In genomic region chr2:88139203-88139702, GRCh38 we compare ENCODE assay signal across 1 cellular context.
TF ChIP-seq lines count a peak whose summit lies in the region.

No MANE protein-coding gene starts in this region.

TF ChIP-seq in HepG2, 621 proteins besides CTCF, POLR2A, EP300 and RAD21 (continued from another document and continues in another):
- TF ChIP-seq ZGPAT (CRISPR knock-in tag; IDR thresholded peaks at IDR 0.05) (peak; percentile 91), RFXANK (CRISPR knock-in tag; IDR thresholded peaks at IDR 0.05) (no peak), MXD4 (CRISPR knock-in tag; IDR thresholded peaks at IDR 0.05) (peak; percentile 92), GRHL1 (CRISPR knock-in tag; conservative IDR thresholded peaks at IDR 0.05) (no peak), ZNF652 (CRISPR knock-in tag; IDR thresholded peaks at IDR 0.05; ENCODE audit: borderline replicate concordance, low read depth) (peak; percentile 93), AGO1 (IDR thresholded peaks at IDR 0.05; ENCODE audit: low read depth, low read length, poor library complexity, severe bottlenecking) (no peak), ATF1 (CRISPR knock-in tag; IDR thresholded peaks at IDR 0.05) (peak; percentile 77), BRD4 (CRISPR knock-in tag; IDR thresholded peaks at IDR 0.05) (peak; percentile 94), YY1 (IDR thresholded peaks at IDR 0.05; ENCODE audit: insufficient read depth, insufficient replicate concordance, low read depth, low read length) (no peak), SMARCC2 (IDR thresholded peaks at IDR 0.05) (0 out of 2 replicates have a peak, but pooled peaks have one; percentile 20), ZSCAN5A (CRISPR knock-in tag; IDR thresholded peaks at IDR 0.05; ENCODE audit: borderline replicate concordance) (no peak), ZNF782 (CRISPR knock-in tag; IDR thresholded peaks at IDR 0.05; ENCODE audit: borderline replicate concordance) (no peak), ZFP82 (CRISPR knock-in tag; IDR thresholded peaks at IDR 0.05; ENCODE audit: borderline replicate concordance) (no peak), ZMAT3 (CRISPR knock-in tag; conservative IDR thresholded peaks at IDR 0.05) (no peak), MXD3 (CRISPR knock-in tag; IDR thresholded peaks at IDR 0.05) (no peak), DNMT1 (CRISPR knock-in tag; IDR thresholded peaks at IDR 0.05) (no peak), TBX2 (CRISPR knock-in tag; IDR thresholded peaks at IDR 0.05; ENCODE audit: borderline replicate concordance) (peak; percentile 94), ZNF775 (CRISPR knock-in tag; IDR thresholded peaks at IDR 0.05; ENCODE audit: borderline replicate concordance) (no peak), SUZ12 (IDR thresholded peaks at IDR 0.05; ENCODE audit: low read depth, low read length) (no peak), ZNF614 (CRISPR knock-in tag; IDR thresholded peaks at IDR 0.05; ENCODE audit: borderline replicate concordance) (peak; percentile 93), RCOR2 (CRISPR knock-in tag; IDR thresholded peaks at IDR 0.05) (peak; percentile 79; the same call in 1 of the 2 replicates), KDM5A (IDR thresholded peaks at IDR 0.05; ENCODE audit: borderline replicate concordance, low read length) (no peak), ASH2L (IDR thresholded peaks at IDR 0.05; ENCODE audit: insufficient read length, low read depth, low read length) (peak; percentile 76), EEA1 (CRISPR knock-in tag; IDR thresholded peaks at IDR 0.05; ENCODE audit: borderline replicate concordance) (no peak), ZNF792 (CRISPR knock-in tag; IDR thresholded peaks at IDR 0.05) (peak; percentile 80; the same call in 1 of the 2 replicates), SMAD1 (CRISPR knock-in tag; IDR thresholded peaks at IDR 0.05; ENCODE audit: borderline replicate concordance, low read depth) (no peak), HBP1 (CRISPR knock-in tag; IDR thresholded peaks at IDR 0.05; ENCODE audit: low read depth) (0 out of 2 replicates have a peak, but pooled peaks have one; percentile 41), ATF5 (CRISPR knock-in tag; IDR thresholded peaks at IDR 0.05; ENCODE audit: low read depth) (no peak), TOE1 (CRISPR knock-in tag; IDR thresholded peaks at IDR 0.05) (peak; percentile 71)
- TF ChIP-seq, protein P1, sequence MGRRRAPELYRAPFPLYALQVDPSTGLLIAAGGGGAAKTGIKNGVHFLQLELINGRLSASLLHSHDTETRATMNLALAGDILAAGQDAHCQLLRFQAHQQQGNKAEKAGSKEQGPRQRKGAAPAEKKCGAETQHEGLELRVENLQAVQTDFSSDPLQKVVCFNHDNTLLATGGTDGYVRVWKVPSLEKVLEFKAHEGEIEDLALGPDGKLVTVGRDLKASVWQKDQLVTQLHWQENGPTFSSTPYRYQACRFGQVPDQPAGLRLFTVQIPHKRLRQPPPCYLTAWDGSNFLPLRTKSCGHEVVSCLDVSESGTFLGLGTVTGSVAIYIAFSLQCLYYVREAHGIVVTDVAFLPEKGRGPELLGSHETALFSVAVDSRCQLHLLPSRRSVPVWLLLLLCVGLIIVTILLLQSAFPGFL (CRISPR knock-in tag; IDR thresholded peaks at IDR 0.05), result no peak
- TF ChIP-seq, protein P2, sequence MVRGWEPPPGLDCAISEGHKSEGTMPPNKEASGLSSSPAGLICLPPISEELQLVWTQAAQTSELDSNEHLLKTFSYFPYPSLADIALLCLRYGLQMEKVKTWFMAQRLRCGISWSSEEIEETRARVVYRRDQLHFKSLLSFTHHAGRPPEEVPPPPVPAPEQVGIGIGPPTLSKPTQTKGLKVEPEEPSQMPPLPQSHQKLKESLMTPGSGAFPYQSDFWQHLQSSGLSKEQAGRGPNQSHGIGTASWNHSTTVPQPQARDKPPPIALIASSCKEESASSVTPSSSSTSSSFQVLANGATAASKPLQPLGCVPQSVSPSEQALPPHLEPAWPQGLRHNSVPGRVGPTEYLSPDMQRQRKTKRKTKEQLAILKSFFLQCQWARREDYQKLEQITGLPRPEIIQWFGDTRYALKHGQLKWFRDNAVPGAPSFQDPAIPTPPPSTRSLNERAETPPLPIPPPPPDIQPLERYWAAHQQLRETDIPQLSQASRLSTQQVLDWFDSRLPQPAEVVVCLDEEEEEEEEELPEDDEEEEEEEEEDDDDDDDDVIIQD (CRISPR knock-in tag; IDR thresholded peaks at IDR 0.05; ENCODE audit: low read depth), result peak; percentile 86; the same call in 1 of the 2 replicates
- TF ChIP-seq, protein P3, sequence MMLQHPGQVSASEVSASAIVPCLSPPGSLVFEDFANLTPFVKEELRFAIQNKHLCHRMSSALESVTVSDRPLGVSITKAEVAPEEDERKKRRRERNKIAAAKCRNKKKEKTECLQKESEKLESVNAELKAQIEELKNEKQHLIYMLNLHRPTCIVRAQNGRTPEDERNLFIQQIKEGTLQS (CRISPR knock-in tag; IDR thresholded peaks at IDR 0.05), result no peak
- TF ChIP-seq, protein P4, sequence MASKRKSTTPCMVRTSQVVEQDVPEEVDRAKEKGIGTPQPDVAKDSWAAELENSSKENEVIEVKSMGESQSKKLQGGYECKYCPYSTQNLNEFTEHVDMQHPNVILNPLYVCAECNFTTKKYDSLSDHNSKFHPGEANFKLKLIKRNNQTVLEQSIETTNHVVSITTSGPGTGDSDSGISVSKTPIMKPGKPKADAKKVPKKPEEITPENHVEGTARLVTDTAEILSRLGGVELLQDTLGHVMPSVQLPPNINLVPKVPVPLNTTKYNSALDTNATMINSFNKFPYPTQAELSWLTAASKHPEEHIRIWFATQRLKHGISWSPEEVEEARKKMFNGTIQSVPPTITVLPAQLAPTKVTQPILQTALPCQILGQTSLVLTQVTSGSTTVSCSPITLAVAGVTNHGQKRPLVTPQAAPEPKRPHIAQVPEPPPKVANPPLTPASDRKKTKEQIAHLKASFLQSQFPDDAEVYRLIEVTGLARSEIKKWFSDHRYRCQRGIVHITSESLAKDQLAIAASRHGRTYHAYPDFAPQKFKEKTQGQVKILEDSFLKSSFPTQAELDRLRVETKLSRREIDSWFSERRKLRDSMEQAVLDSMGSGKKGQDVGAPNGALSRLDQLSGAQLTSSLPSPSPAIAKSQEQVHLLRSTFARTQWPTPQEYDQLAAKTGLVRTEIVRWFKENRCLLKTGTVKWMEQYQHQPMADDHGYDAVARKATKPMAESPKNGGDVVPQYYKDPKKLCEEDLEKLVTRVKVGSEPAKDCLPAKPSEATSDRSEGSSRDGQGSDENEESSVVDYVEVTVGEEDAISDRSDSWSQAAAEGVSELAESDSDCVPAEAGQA (IDR thresholded peaks at IDR 0.05; ENCODE audit: low read depth), result no peak
- TF ChIP-seq, protein P4 (CRISPR knock-in tag; IDR thresholded peaks at IDR 0.05; ENCODE audit: borderline replicate concordance), result no peak
- TF ChIP-seq, protein P5, sequence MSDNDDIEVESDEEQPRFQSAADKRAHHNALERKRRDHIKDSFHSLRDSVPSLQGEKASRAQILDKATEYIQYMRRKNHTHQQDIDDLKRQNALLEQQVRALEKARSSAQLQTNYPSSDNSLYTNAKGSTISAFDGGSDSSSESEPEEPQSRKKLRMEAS (IDR thresholded peaks at IDR 0.05), result peak; percentile 66
- TF ChIP-seq, protein P6, sequence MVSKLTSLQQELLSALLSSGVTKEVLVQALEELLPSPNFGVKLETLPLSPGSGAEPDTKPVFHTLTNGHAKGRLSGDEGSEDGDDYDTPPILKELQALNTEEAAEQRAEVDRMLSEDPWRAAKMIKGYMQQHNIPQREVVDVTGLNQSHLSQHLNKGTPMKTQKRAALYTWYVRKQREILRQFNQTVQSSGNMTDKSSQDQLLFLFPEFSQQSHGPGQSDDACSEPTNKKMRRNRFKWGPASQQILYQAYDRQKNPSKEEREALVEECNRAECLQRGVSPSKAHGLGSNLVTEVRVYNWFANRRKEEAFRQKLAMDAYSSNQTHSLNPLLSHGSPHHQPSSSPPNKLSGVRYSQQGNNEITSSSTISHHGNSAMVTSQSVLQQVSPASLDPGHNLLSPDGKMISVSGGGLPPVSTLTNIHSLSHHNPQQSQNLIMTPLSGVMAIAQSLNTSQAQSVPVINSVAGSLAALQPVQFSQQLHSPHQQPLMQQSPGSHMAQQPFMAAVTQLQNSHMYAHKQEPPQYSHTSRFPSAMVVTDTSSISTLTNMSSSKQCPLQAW (CRISPR knock-in tag; IDR thresholded peaks at IDR 0.05), result peak; percentile 99
- TF ChIP-seq, protein P7, sequence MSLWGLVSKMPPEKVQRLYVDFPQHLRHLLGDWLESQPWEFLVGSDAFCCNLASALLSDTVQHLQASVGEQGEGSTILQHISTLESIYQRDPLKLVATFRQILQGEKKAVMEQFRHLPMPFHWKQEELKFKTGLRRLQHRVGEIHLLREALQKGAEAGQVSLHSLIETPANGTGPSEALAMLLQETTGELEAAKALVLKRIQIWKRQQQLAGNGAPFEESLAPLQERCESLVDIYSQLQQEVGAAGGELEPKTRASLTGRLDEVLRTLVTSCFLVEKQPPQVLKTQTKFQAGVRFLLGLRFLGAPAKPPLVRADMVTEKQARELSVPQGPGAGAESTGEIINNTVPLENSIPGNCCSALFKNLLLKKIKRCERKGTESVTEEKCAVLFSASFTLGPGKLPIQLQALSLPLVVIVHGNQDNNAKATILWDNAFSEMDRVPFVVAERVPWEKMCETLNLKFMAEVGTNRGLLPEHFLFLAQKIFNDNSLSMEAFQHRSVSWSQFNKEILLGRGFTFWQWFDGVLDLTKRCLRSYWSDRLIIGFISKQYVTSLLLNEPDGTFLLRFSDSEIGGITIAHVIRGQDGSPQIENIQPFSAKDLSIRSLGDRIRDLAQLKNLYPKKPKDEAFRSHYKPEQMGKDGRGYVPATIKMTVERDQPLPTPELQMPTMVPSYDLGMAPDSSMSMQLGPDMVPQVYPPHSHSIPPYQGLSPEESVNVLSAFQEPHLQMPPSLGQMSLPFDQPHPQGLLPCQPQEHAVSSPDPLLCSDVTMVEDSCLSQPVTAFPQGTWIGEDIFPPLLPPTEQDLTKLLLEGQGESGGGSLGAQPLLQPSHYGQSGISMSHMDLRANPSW (CRISPR knock-in tag; IDR thresholded peaks at IDR 0.05; ENCODE audit: borderline replicate concordance), result peak; percentile 91; the same call in 1 of the 2 replicates
